10 cellular contexts compared by ENCODE assay signal in genomic region chr16:62190426-62190825, GRCh38.
DNase-seq lines count a peak whose midpoint lies in the region; ATAC-seq, FAIRE-seq and TF ChIP-seq lines count a peak whose summit lies in the region.
"Had no signal": no experiment of that assay in that cellular context is flagged by ENCODE, and none has a peak within 500 bp of the region (broad histone marks: within the 10 kb centered on the region; RNA-seq: fewer than 3 reads in every experiment).

No MANE protein-coding gene starts in this region.

- H3K4me1 ChIP-seq in adrenal gland (replicated peaks in 1 of 2), result no peaks in the 10 kb centered on the region
- H3K4me1 ChIP-seq: thyroid gland had no signal

- H3K4me3 ChIP-seq in adrenal gland, result no peak overlapping the region
- H3K4me3 ChIP-seq: thyroid gland had no signal

- no peaks in the 10 kb centered on the region for H3K36me3 ChIP-seq in adrenal gland (replicated peaks in 1 of 2)
- H3K36me3 ChIP-seq: thyroid gland had no signal

- no peak for ATAC-seq in activated T-cell treated with anti-CD3 and anti-CD28 coated beads, Interleukin-2, amount 50 U/mL, for 72 hours (replicated peaks in 1 of 2)

- H3K9me3 Mint-ChIP-seq in activated T-cell treated with anti-CD3 and anti-CD28 coated beads, Interleukin-2, amount 50 U/mL, for 72 hours, result peaks cover 8 to 13% of the 10 kb centered on the region in 2 donors

- no peak for DNase-seq in D721Med (ENCODE audit: insufficient read length, low spot score)
- DNase-seq in Kasumi-1 (lab: John Stamatoyannopoulos, UW), result peak; percentile 56 to 60
- DNase-seq in adrenal gland, result peak in 1 of 7 donors; percentile 2
- DNase-seq in medulla oblongata (ENCODE audit: extremely low spot score), result peak; percentile 40
- DNase-seq in activated CD4-positive, alpha-beta T cell treated with anti-CD3 and anti-CD28 coated beads for 1 hour, result no peak
- no peak for DNase-seq in GM12891 (ENCODE audit: insufficient read length, low spot score)
- no peak for DNase-seq in activated T-cell treated with anti-CD3 and anti-CD28 coated beads, Interleukin-2, amount 50 U/mL, for 72 hours
- DNase-seq in NCI-H345 treated with DMSO at 0.1 percent for 48 hours (lab: John Stamatoyannopoulos, UW; ENCODE audit: unreplicated experiment), result no peak
- DNase-seq: activated gamma-delta T cell treated with Interleukin-2 at 50 U/mL for 16 hours, thyroid gland had no signal

- 66 to 73% (median 70%) methylated on average over 2 of the region's 2 CpGs for WGBS in adrenal gland, 4 donors

- intact Hi-C loops in adrenal gland (cut with DNase I), result no loop called here

- no peaks in the 10 kb centered on the region for H3K27me3 Mint-ChIP-seq in activated T-cell treated with anti-CD3 and anti-CD28 coated beads, Interleukin-2, amount 50 U/mL, for 72 hours (ENCODE audit: low read depth)

- H3K4me3 Mint-ChIP-seq in activated T-cell treated with anti-CD3 and anti-CD28 coated beads, Interleukin-2, amount 50 U/mL, for 72 hours, result no peak overlapping the region

- H3K27me3 ChIP-seq in adrenal gland, result no peaks in the 10 kb centered on the region
- H3K27me3 ChIP-seq: thyroid gland had no signal

- TF ChIP-seq CTCF in D721Med (IDR thresholded peaks at IDR 0.05; ENCODE audit: insufficient read depth, missing control alignments), result peak; percentile 26
- peak; percentile 28 to 48 (median 38) for TF ChIP-seq CTCF in adrenal gland (IDR thresholded peaks at IDR 0.05)

- H3K4me1 Mint-ChIP-seq in activated T-cell treated with anti-CD3 and anti-CD28 coated beads, Interleukin-2, amount 50 U/mL, for 72 hours (ENCODE audit: low read depth), result no peaks in the 10 kb centered on the region

- TF ChIP-seq POLR2A in adrenal gland (IDR thresholded peaks at IDR 0.05), result no peak
- no peak for TF ChIP-seq POLR2A in GM12891 (IDR thresholded peaks at IDR 0.05; ENCODE audit: low read depth, low read length)

- H3K9me3 ChIP-seq in adrenal gland (replicated peaks in 1 of 3), result no peaks in the 10 kb centered on the region
- H3K9me3 ChIP-seq: thyroid gland had no signal

- H3K27ac ChIP-seq in adrenal gland, result no peak overlapping the region
- H3K27ac ChIP-seq: thyroid gland had no signal

- H3K27ac Mint-ChIP-seq in activated T-cell treated with anti-CD3 and anti-CD28 coated beads, Interleukin-2, amount 50 U/mL, for 72 hours, result no peak overlapping the region

- FAIRE-seq in D721Med (lab: Jason Lieb, UNC) (no peak), GM12891 (lab: Jason Lieb, UNC) (no peak)

- no peaks in the 10 kb centered on the region for H3K36me3 Mint-ChIP-seq in activated T-cell treated with anti-CD3 and anti-CD28 coated beads, Interleukin-2, amount 50 U/mL, for 72 hours (ENCODE audit: insufficient read depth in 2 of 2)

TF ChIP-seq in GM12891, 5 proteins besides CTCF, POLR2A, EP300 and RAD21:
- no peak for TF ChIP-seq SPI1 (IDR thresholded peaks at IDR 0.05; ENCODE audit: low read depth, low read length)
- TF ChIP-seq POLR2AphosphoS5 (IDR thresholded peaks at IDR 0.05; ENCODE audit: low read depth, low read length), result no peak
- no peak for TF ChIP-seq POU2F2 (IDR thresholded peaks at IDR 0.05; ENCODE audit: low read depth, low read length)
- no peak for TF ChIP-seq TAF1 (IDR thresholded peaks at IDR 0.05; ENCODE audit: low read depth, low read length)
- TF ChIP-seq PAX5 (IDR thresholded peaks at IDR 0.05; ENCODE audit: insufficient read depth, low read length, severe bottlenecking), result no peak

Comparison
In these comparisons a context has a peak if more than half of its experiments do, and no peak if none do; other contexts are left out.
1. DNase-seq: peak in Kasumi-1 (2 of 2) and medulla oblongata (single experiment); none in D721Med (single experiment), activated CD4-positive, alpha-beta T cell treated with anti-CD3 and anti-CD28 coated beads for 1 hour (single experiment), GM12891 (single experiment), activated T-cell treated with anti-CD3 and anti-CD28 coated beads, Interleukin-2, amount 50 U/mL, for 72 hours (0 of 2) and NCI-H345 treated with DMSO at 0.1 percent for 48 hours (single experiment).